1 cellular context compared by ENCODE assay signal in genomic region chr11:46308632-46309419, GRCh38.
TF ChIP-seq lines count a peak whose summit lies in the region.

No MANE protein-coding gene starts in this region.

TF ChIP-seq in K562, 482 proteins besides CTCF, POLR2A, EP300 and RAD21 (continued from another document and continues in another):
- TF ChIP-seq, protein P1, sequence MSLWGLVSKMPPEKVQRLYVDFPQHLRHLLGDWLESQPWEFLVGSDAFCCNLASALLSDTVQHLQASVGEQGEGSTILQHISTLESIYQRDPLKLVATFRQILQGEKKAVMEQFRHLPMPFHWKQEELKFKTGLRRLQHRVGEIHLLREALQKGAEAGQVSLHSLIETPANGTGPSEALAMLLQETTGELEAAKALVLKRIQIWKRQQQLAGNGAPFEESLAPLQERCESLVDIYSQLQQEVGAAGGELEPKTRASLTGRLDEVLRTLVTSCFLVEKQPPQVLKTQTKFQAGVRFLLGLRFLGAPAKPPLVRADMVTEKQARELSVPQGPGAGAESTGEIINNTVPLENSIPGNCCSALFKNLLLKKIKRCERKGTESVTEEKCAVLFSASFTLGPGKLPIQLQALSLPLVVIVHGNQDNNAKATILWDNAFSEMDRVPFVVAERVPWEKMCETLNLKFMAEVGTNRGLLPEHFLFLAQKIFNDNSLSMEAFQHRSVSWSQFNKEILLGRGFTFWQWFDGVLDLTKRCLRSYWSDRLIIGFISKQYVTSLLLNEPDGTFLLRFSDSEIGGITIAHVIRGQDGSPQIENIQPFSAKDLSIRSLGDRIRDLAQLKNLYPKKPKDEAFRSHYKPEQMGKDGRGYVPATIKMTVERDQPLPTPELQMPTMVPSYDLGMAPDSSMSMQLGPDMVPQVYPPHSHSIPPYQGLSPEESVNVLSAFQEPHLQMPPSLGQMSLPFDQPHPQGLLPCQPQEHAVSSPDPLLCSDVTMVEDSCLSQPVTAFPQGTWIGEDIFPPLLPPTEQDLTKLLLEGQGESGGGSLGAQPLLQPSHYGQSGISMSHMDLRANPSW (CRISPR knock-in tag; IDR thresholded peaks at IDR 0.05) = 0 out of 2 replicates have a peak, but pooled peaks have one; percentile 50
- TF ChIP-seq CREBBP (IDR thresholded peaks at IDR 0.05; ENCODE audit: low read depth, low read length) = no peak
- peak; percentile 49; the same call in 1 of the 2 replicates for TF ChIP-seq CTBP1 (IDR thresholded peaks at IDR 0.05; ENCODE audit: borderline replicate concordance)
- peak in 1 of 2 experiments; percentile 46; a peak in 1 of 4 replicates for TF ChIP-seq SIN3A (IDR thresholded peaks at IDR 0.05; ENCODE audit: borderline replicate concordance in 2 of 2, control insufficient read depth in 1 of 2, low read depth in 2 of 2, low read length in 2 of 2)
- TF ChIP-seq RB1 (IDR thresholded peaks at IDR 0.05; ENCODE audit: low read depth) = peak; percentile 27; the same call in 1 of the 2 replicates
- TF ChIP-seq TFAP4 (CRISPR knock-in tag; IDR thresholded peaks at IDR 0.05; ENCODE audit: borderline replicate concordance) = peak; percentile 34; the same call in 1 of the 2 replicates
- TF ChIP-seq ZNF253 (CRISPR knock-in tag; conservative IDR thresholded peaks at IDR 0.05) = no peak
- TF ChIP-seq YY1 (IDR thresholded peaks at IDR 0.05; ENCODE audit: borderline replicate concordance in 1 of 3, control insufficient read depth in 1 of 3, extremely low read depth in 1 of 3, insufficient read depth in 3 of 3, insufficient read length in 1 of 3, insufficient replicate concordance in 2 of 3, low read depth in 1 of 3, low read length in 2 of 3) = peak in 1 of 3 experiments; percentile 19
- TF ChIP-seq ZBTB33 (CRISPR knock-in tag; IDR thresholded peaks at IDR 0.05) = peak; percentile 61
- TF ChIP-seq ZBTB7A (IDR thresholded peaks at IDR 0.05; ENCODE audit: borderline replicate concordance, control insufficient read depth, low read depth, low read length) = peak; percentile 88
- 0 out of 2 replicates have a peak, but pooled peaks have one; percentile 10 for TF ChIP-seq JUND (IDR thresholded peaks at IDR 0.05; ENCODE audit: borderline replicate concordance, low read depth, low read length)
- peak; percentile 43; the same call in 1 of the 3 replicates for TF ChIP-seq JUND (tag; IDR thresholded peaks at IDR 0.05; ENCODE audit: borderline replicate concordance, low read depth, low read length)
- peak; percentile 71; the same call in 1 of the 2 replicates for TF ChIP-seq FOXK1 (CRISPR knock-in tag; IDR thresholded peaks at IDR 0.05; ENCODE audit: borderline replicate concordance)
- no peak for TF ChIP-seq ZNF444 (CRISPR knock-in tag; IDR thresholded peaks at IDR 0.05)
- no peak for TF ChIP-seq ZZZ3 (IDR thresholded peaks at IDR 0.05)
- TF ChIP-seq, protein P2, sequence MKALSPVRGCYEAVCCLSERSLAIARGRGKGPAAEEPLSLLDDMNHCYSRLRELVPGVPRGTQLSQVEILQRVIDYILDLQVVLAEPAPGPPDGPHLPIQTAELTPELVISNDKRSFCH (CRISPR knock-in tag; IDR thresholded peaks at IDR 0.05) = no peak
- TF ChIP-seq, protein P2 (tag; IDR thresholded peaks at IDR 0.05) = peak; percentile 89; the same call in 1 of the 2 replicates
- 0 out of 2 replicates have a peak, but pooled peaks have one; percentile 32 for TF ChIP-seq CC2D1A (IDR thresholded peaks at IDR 0.05)
- no peak for TF ChIP-seq ZNF239 (CRISPR knock-in tag; IDR thresholded peaks at IDR 0.05)
- peak; percentile 94 for TF ChIP-seq BCOR (IDR thresholded peaks at IDR 0.05)
- TF ChIP-seq ZBTB9 (CRISPR knock-in tag; IDR thresholded peaks at IDR 0.05) = no peak
- 0 out of 2 replicates have a peak, but pooled peaks have one; percentile 67 for TF ChIP-seq FOXP4 (CRISPR knock-in tag; IDR thresholded peaks at IDR 0.05; ENCODE audit: borderline replicate concordance)
- TF ChIP-seq HDGF (IDR thresholded peaks at IDR 0.05) = 0 out of 2 replicates have a peak, but pooled peaks have one; percentile 51
- peak; percentile 63; the same call in 1 of the 2 replicates for TF ChIP-seq STAG1 (CRISPR knock-in tag; IDR thresholded peaks at IDR 0.05; ENCODE audit: borderline replicate concordance)
- peak in 1 of 2 experiments; percentile 77; a peak in 2 of 4 replicates for TF ChIP-seq RCOR1 (IDR thresholded peaks at IDR 0.05; ENCODE audit: borderline replicate concordance in 1 of 2, low read depth in 2 of 2, low read length in 2 of 2)
- TF ChIP-seq CGGBP1 (CRISPR knock-in tag; IDR thresholded peaks at IDR 0.05) = no peak
- TF ChIP-seq, protein P3, sequence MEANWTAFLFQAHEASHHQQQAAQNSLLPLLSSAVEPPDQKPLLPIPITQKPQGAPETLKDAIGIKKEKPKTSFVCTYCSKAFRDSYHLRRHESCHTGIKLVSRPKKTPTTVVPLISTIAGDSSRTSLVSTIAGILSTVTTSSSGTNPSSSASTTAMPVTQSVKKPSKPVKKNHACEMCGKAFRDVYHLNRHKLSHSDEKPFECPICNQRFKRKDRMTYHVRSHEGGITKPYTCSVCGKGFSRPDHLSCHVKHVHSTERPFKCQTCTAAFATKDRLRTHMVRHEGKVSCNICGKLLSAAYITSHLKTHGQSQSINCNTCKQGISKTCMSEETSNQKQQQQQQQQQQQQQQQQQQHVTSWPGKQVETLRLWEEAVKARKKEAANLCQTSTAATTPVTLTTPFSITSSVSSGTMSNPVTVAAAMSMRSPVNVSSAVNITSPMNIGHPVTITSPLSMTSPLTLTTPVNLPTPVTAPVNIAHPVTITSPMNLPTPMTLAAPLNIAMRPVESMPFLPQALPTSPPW (CRISPR knock-in tag; IDR thresholded peaks at IDR 0.05) = peak; percentile 32; the same call in 1 of the 2 replicates
- no peak for TF ChIP-seq SUPT5H (IDR thresholded peaks at IDR 0.05)
- TF ChIP-seq ZBTB43 (CRISPR knock-in tag; IDR thresholded peaks at IDR 0.05) = peak; percentile 68; the same call in 1 of the 2 replicates
- TF ChIP-seq ZNF165 (CRISPR knock-in tag; IDR thresholded peaks at IDR 0.05; ENCODE audit: borderline replicate concordance) = no peak
- TF ChIP-seq SMC3 (conservative IDR thresholded peaks at IDR 0.05; ENCODE audit: insufficient read depth, low read depth, low read length) = peak; percentile 87
- TF ChIP-seq, protein P4, sequence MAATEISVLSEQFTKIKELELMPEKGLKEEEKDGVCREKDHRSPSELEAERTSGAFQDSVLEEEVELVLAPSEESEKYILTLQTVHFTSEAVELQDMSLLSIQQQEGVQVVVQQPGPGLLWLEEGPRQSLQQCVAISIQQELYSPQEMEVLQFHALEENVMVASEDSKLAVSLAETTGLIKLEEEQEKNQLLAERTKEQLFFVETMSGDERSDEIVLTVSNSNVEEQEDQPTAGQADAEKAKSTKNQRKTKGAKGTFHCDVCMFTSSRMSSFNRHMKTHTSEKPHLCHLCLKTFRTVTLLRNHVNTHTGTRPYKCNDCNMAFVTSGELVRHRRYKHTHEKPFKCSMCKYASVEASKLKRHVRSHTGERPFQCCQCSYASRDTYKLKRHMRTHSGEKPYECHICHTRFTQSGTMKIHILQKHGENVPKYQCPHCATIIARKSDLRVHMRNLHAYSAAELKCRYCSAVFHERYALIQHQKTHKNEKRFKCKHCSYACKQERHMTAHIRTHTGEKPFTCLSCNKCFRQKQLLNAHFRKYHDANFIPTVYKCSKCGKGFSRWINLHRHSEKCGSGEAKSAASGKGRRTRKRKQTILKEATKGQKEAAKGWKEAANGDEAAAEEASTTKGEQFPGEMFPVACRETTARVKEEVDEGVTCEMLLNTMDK (IDR thresholded peaks at IDR 0.05; ENCODE audit: borderline replicate concordance, insufficient read depth, low read depth, low read length, poor library complexity, severe bottlenecking) = peak; percentile 47
- no peak for TF ChIP-seq FOXP1 (CRISPR knock-in tag; IDR thresholded peaks at IDR 0.05)
- TF ChIP-seq NRF1 (conservative IDR thresholded peaks at IDR 0.05 in 1 of 2, IDR thresholded peaks at IDR 0.05 in 1 of 2) = no peak
- no peak for TF ChIP-seq ZNF584 (CRISPR knock-in tag; IDR thresholded peaks at IDR 0.05; ENCODE audit: low read depth)
- 0 out of 2 replicates have a peak, but pooled peaks have one; percentile 28 for TF ChIP-seq CXXC5 (CRISPR knock-in tag; IDR thresholded peaks at IDR 0.05)
- TF ChIP-seq MAX (CRISPR knock-in tag; IDR thresholded peaks at IDR 0.05) = peak; percentile 50; the same call in 1 of the 2 replicates
